Comparison of ENCODE assay signal across 24 cellular contexts in genomic region chr12:2526371-2526770, GRCh38.
"Had no signal": no experiment of that assay in that cellular context is flagged by ENCODE, and none has a peak within 500 bp of the region (broad histone marks: within the 10 kb centered on the region; RNA-seq: fewer than 3 reads in every experiment).

No MANE protein-coding gene starts in this region.

- DNase-seq: activated CD4-positive, alpha-beta T cell treated with anti-CD3 and anti-CD28 coated beads, Interleukin-2, amount 50 U/mL, for 48 hours; activated gamma-delta T cell; activated naive CD4-positive, alpha-beta T cell treated with anti-CD3 and anti-CD28 coated beads, Interleukin-2, amount 50 U/mL, for 16 hours; activated naive CD8-positive, alpha-beta T cell treated with anti-CD3 and anti-CD28 coated beads, Interleukin-2, amount 50 U/mL, for 24 hours; activated T-cell treated with anti-CD3 and anti-CD28 coated beads for 4 hours; body of pancreas; caudate nucleus; dermis blood vessel endothelial cell; effector CD8-positive, alpha-beta T cell; erythroblast; foreskin keratinocyte; immature natural killer cell; midbrain; ovary; stimulated activated CD4-positive, alpha-beta T cell treated with anti-CD3 and anti-CD28 coated beads, Interleukin-12 subunit alpha, Interleukin-12 subunit beta, amount 100 ng/mL, for 4 hours; stimulated activated CD4-positive, alpha-beta T cell treated with anti-CD3 and anti-CD28 coated beads, Interleukin-4, amount 100 ng/mL, for 4 hours; stimulated activated naive CD8-positive, alpha-beta T cell treated with anti-CD3 and anti-CD28 coated beads, Interleukin-15, Interleukin-2, amounts not matched to agents 100 U/mL and 50 U/mL, for 24 hours; T-helper 9 cell; upper lobe of right lung had no signal

- H3K9me3 ChIP-seq: body of pancreas, neutrophil, ovary, prostate gland, upper lobe of right lung had no signal

- H3K9me3 Mint-ChIP-seq: activated naive CD8-positive, alpha-beta T cell treated with anti-CD3 and anti-CD28 coated beads, Interleukin-2, amount 50 U/mL, for 24 hours; natural killer cell treated with Interleukin-12 subunit alpha and Interleukin-12 subunit beta and Interleukin-15 and Interleukin-18, amount 100 ng/mL, for 72 hours; WTC11 had no signal

- ATAC-seq: activated naive CD8-positive, alpha-beta T cell treated with anti-CD3 and anti-CD28 coated beads, Interleukin-2, amount 50 U/mL, for 24 hours; body of pancreas; foreskin keratinocyte; natural killer cell treated with Interleukin-12 subunit alpha and Interleukin-12 subunit beta and Interleukin-15 and Interleukin-18, amount 100 ng/mL, for 72 hours; stimulated activated naive CD8-positive, alpha-beta T cell treated with anti-CD3 and anti-CD28 coated beads, Interleukin-15, Interleukin-2, amounts not matched to agents 100 U/mL and 50 U/mL, for 24 hours; upper lobe of right lung; WTC11 had no signal

- H3K4me3 ChIP-seq: body of pancreas, hepatocyte, ovary, prostate gland, upper lobe of right lung had no signal

- H3K27ac Mint-ChIP-seq: activated naive CD8-positive, alpha-beta T cell treated with anti-CD3 and anti-CD28 coated beads, Interleukin-2, amount 50 U/mL, for 24 hours; immature natural killer cell; natural killer cell treated with Interleukin-12 subunit alpha and Interleukin-12 subunit beta and Interleukin-15 and Interleukin-18, amount 100 ng/mL, for 72 hours; WTC11 had no signal

- H3K36me3 ChIP-seq: neutrophil, ovary, prostate gland, upper lobe of right lung had no signal

- H3K4me1 ChIP-seq: body of pancreas, foreskin keratinocyte, prostate gland, upper lobe of right lung had no signal

- H3K4me3 Mint-ChIP-seq: activated naive CD8-positive, alpha-beta T cell treated with anti-CD3 and anti-CD28 coated beads, Interleukin-2, amount 50 U/mL, for 24 hours; immature natural killer cell; natural killer cell treated with Interleukin-12 subunit alpha and Interleukin-12 subunit beta and Interleukin-15 and Interleukin-18, amount 100 ng/mL, for 72 hours; WTC11 had no signal

- H3K4me1 Mint-ChIP-seq: activated naive CD8-positive, alpha-beta T cell treated with anti-CD3 and anti-CD28 coated beads, Interleukin-2, amount 50 U/mL, for 24 hours; immature natural killer cell had no signal

- H3K36me3 Mint-ChIP-seq: immature natural killer cell; natural killer cell treated with Interleukin-12 subunit alpha and Interleukin-12 subunit beta and Interleukin-15 and Interleukin-18, amount 100 ng/mL, for 72 hours; WTC11 had no signal

- H3K27ac ChIP-seq: body of pancreas, foreskin keratinocyte, hepatocyte, neutrophil, ovary, prostate gland, upper lobe of right lung had no signal

- H3K27me3 ChIP-seq: body of pancreas, foreskin keratinocyte, hepatocyte, neutrophil, ovary, upper lobe of right lung had no signal
